ENCODE assay signal across 9 cellular contexts in the genomic region with DNA sequence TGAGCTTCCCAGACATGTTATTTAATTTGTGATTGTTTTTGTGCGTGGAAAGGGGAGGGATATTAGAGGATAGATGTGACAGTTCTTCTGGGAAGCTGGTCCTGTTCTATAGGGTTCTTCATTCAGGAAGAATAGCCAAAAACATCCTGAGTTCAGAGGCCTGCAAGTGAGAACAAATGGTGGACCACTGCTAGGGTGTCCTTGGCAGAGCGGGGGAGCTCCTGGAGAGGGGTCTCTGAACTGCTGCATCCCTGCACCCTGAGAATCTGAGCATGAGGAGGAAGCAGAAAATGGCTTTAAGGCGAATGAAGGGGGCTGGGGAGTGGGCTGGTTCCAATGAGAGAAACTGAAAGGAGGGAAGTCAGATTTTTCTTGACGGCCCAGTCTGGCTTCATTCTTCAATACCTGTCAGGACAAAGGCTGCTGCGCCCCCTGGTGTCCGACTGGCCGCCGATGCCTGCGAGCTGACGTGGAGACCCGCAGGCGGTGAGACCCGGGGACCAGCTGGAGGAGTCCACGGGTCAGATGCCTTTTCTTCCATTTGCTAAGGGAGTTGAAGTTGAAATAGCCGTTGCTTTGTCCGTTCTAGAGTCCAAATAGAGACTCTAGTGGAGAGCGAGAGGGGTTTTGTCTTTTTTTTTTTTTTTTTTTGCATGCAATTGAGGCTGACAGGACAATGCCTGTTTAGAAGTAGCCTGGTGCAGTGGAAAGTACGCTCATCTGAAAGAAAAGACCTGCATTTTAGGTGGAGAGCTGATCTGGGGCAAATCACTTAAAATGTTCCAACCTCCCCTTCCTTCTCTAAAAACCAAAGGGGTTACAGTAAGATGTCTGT. TPM values are rescaled to one million over a fixed set of nuclear protein-coding genes. Genes with fewer than 3 reads are reported as not detected.
DNase-seq lines count a peak whose midpoint lies in the region; ATAC-seq lines count a peak whose summit lies in the region.
"Had no signal": no experiment of that assay in that cellular context is flagged by ENCODE, and none has a peak within 500 bp of the region (broad histone marks: within the 10 kb centered on the region; RNA-seq: fewer than 3 reads in every experiment).

No MANE protein-coding gene starts in this region.

- peaks cover 10% of the 10 kb centered on the region for H3K27me3 ChIP-seq in CD4-positive, CD25-positive, alpha-beta regulatory T cell (ENCODE audit: control insufficient read depth, insufficient read depth, low read length)

- H3K4me3 Mint-ChIP-seq in CD4-positive, CD25-positive, alpha-beta regulatory T cell = no peak overlapping the region
- H3K4me3 Mint-ChIP-seq in activated CD8-positive, alpha-beta T cell treated with anti-CD3 and anti-CD28 coated beads, Interleukin-2, amount 10 ng/mL, durations not matched to agents 7 days and 5 days = no peak overlapping the region

- H3K36me3 ChIP-seq in CD4-positive, CD25-positive, alpha-beta regulatory T cell (ENCODE audit: control insufficient read depth, insufficient read depth, low read length) = no peaks in the 10 kb centered on the region

- peaks cover 48% of the 10 kb centered on the region for H3K27me3 Mint-ChIP-seq in CD4-positive, CD25-positive, alpha-beta regulatory T cell
- peaks cover 42% of the 10 kb centered on the region for H3K27me3 Mint-ChIP-seq in activated CD8-positive, alpha-beta T cell treated with anti-CD3 and anti-CD28 coated beads, Interleukin-2, amount 10 ng/mL, durations not matched to agents 7 days and 5 days (ENCODE audit: low read depth)

- POLR2A ChIA-PET in activated CD8-positive, alpha-beta T cell treated with anti-CD3 and anti-CD28 coated beads, Interleukin-2, amount 10 ng/mL, durations not matched to agents 7 days and 5 days (lab: Charles Lee) = no interaction called here

- peak in 1 of 2 donors; percentile 50 for ATAC-seq in CD4-positive, CD25-positive, alpha-beta regulatory T cell (ENCODE audit: low read depth in 2 of 2)
- ATAC-seq in GM19372 (IDR thresholded peaks at IDR 0.05; ENCODE audit: low read depth, unreplicated experiment) = peak; percentile 85
- ATAC-seq in HG03439 (IDR thresholded peaks at IDR 0.05; ENCODE audit: unreplicated experiment) = peak; percentile 90
- peak; percentile 67 for ATAC-seq in activated CD8-positive, alpha-beta T cell treated with anti-CD3 and anti-CD28 coated beads, Interleukin-2, amount 10 ng/mL, durations not matched to agents 7 days and 5 days

- DNase-seq in CD4-positive, CD25-positive, alpha-beta regulatory T cell = peak; percentile 12 to 64 (median 15)
- DNase-seq in NCI-H69 (lab: John Stamatoyannopoulos, UW) (peak; percentile 96), mesenteric fat pad (ENCODE audit: low spot score) (peak; percentile 96)
- peak; percentile 83 for DNase-seq in activated CD8-positive, alpha-beta T cell treated with anti-CD3 and anti-CD28 coated beads, Interleukin-2, amount 10 ng/mL, durations not matched to agents 7 days and 5 days
- DNase-seq in effector CD4-positive, alpha-beta T cell = peak; percentile 60
- DNase-seq in stimulated activated CD8-positive, alpha-beta memory T cell treated with anti-CD3 and anti-CD28 coated beads, Interleukin-15, amount 100 ng/mL, for 48 hours (ENCODE audit: low read depth in 2 of 2) = peak; percentile 49 to 58

- no peak overlapping the region for H3K27ac ChIP-seq in CD4-positive, CD25-positive, alpha-beta regulatory T cell (ENCODE audit: insufficient read depth, low read length, poor library complexity, severe bottlenecking)

- peaks cover 0 to 4% (median 0%) of the 10 kb centered on the region in 4 donors for H3K4me1 Mint-ChIP-seq in CD4-positive, CD25-positive, alpha-beta regulatory T cell
- H3K4me1 Mint-ChIP-seq in activated CD8-positive, alpha-beta T cell treated with anti-CD3 and anti-CD28 coated beads, Interleukin-2, amount 10 ng/mL, durations not matched to agents 7 days and 5 days (ENCODE audit: low read depth) = peaks cover 4% of the 10 kb centered on the region

- no peaks in the 10 kb centered on the region for H3K4me1 ChIP-seq in CD4-positive, CD25-positive, alpha-beta regulatory T cell (ENCODE audit: control insufficient read depth, insufficient read depth, low read length, poor library complexity, severe bottlenecking)

- CTCF ChIA-PET in activated CD8-positive, alpha-beta T cell treated with anti-CD3 and anti-CD28 coated beads, Interleukin-2, amount 10 ng/mL, durations not matched to agents 7 days and 5 days (lab: Charles Lee) = interaction anchor here (0.6 to 4.2 kb wide), 14 partner anchors 9 to 1319 kb away, joined by 3 to 34 read pairs (median 3); a partner anchor contains a TSS

- no peak overlapping the region for H3K4me3 ChIP-seq in CD4-positive, CD25-positive, alpha-beta regulatory T cell (ENCODE audit: low read depth, low read length)

- H3K36me3 Mint-ChIP-seq in CD4-positive, CD25-positive, alpha-beta regulatory T cell = no peaks in the 10 kb centered on the region
- H3K36me3 Mint-ChIP-seq in activated CD8-positive, alpha-beta T cell treated with anti-CD3 and anti-CD28 coated beads, Interleukin-2, amount 10 ng/mL, durations not matched to agents 7 days and 5 days (ENCODE audit: low read depth) = peaks cover 2% of the 10 kb centered on the region

- H3K27ac Mint-ChIP-seq in CD4-positive, CD25-positive, alpha-beta regulatory T cell = no peak overlapping the region
- H3K27ac Mint-ChIP-seq in activated CD8-positive, alpha-beta T cell treated with anti-CD3 and anti-CD28 coated beads, Interleukin-2, amount 10 ng/mL, durations not matched to agents 7 days and 5 days = no peak overlapping the region

- peaks cover 0 to 3% (median 0%) of the 10 kb centered on the region in 7 donors for H3K9me3 Mint-ChIP-seq in CD4-positive, CD25-positive, alpha-beta regulatory T cell
- H3K9me3 Mint-ChIP-seq in activated CD8-positive, alpha-beta T cell treated with anti-CD3 and anti-CD28 coated beads, Interleukin-2, amount 10 ng/mL, durations not matched to agents 7 days and 5 days (ENCODE audit: insufficient read depth) = no peaks in the 10 kb centered on the region

- H3K9me3 ChIP-seq in CD4-positive, CD25-positive, alpha-beta regulatory T cell (ENCODE audit: control insufficient read depth in 2 of 2, low read length in 2 of 2) = no peaks in the 10 kb centered on the region

RNA-seq across cellular contexts. Expression of a gene that starts 39.5 kb away (rescaled TPM):
- 0.20 TPM for total RNA-seq in CD4-positive, CD25-positive, alpha-beta regulatory T cell
- not detected for polyA plus RNA-seq in CD4-positive, CD25-positive, alpha-beta regulatory T cell
- total RNA-seq in activated CD8-positive, alpha-beta T cell treated with anti-CD3 and anti-CD28 coated beads, Interleukin-2, amount 10 ng/mL, durations not matched to agents 7 days and 5 days = not detected
- total RNA-seq in mesenteric fat pad = 143 TPM
- total RNA-seq: T-helper 1 cell treated with Interleukin-12 subunit alpha and Interleukin-12 subunit beta and Interleukin-4 antibody, amounts not matched to agents 30 ng/mL and 1 ng/mL, for 36 hours had no signal

Comparison
In these comparisons a context has a peak if more than half of its experiments do, and no peak if none do; other contexts are left out.
1. DNase-seq: peak in every context shown above with its lines; median percentile 96 in NCI-H69; 96 in mesenteric fat pad; 83 in activated CD8-positive, alpha-beta T cell treated with anti-CD3 and anti-CD28 coated beads, Interleukin-2, amount 10 ng/mL, durations not matched to agents 7 days and 5 days; 60 in effector CD4-positive, alpha-beta T cell; 54 in stimulated activated CD8-positive, alpha-beta memory T cell treated with anti-CD3 and anti-CD28 coated beads, Interleukin-15, amount 100 ng/mL, for 48 hours; 15 in CD4-positive, CD25-positive, alpha-beta regulatory T cell.
2. RNA of a gene that starts 39.5 kb away (total RNA-seq): 143 TPM in mesenteric fat pad (single experiment); 0.20 TPM in CD4-positive, CD25-positive, alpha-beta regulatory T cell (single experiment) and not detected in activated CD8-positive, alpha-beta T cell treated with anti-CD3 and anti-CD28 coated beads, Interleukin-2, amount 10 ng/mL, durations not matched to agents 7 days and 5 days; every median in the first group is over 100 times any median in the second.